8 cellular contexts compared by ENCODE assay signal in genomic region chr9:126615251-126615790, GRCh38. TPM values are rescaled to one million over a fixed set of nuclear protein-coding genes. Genes with fewer than 3 reads are reported as not detected.
DNase-seq lines count a peak whose midpoint lies in the region; ATAC-seq and TF ChIP-seq lines count a peak whose summit lies in the region.

No MANE protein-coding gene starts in this region.

- H3K4me3 Mint-ChIP-seq in activated CD4-positive, alpha-beta memory T cell treated with anti-CD3 and anti-CD28 coated beads for 36 hours: no peak overlapping the region
- H3K4me3 Mint-ChIP-seq in type B pancreatic cell: peak overlapping the region; percentile 85

- H3K27me3 Mint-ChIP-seq in activated CD4-positive, alpha-beta memory T cell treated with anti-CD3 and anti-CD28 coated beads for 36 hours: peaks cover 69% of the 10 kb centered on the region
- H3K27me3 Mint-ChIP-seq in type B pancreatic cell: peaks cover 79% of the 10 kb centered on the region

- peak; percentile 59 for DNase-seq in stimulated activated CD4-positive, alpha-beta T cell treated with anti-CD3 and anti-CD28 coated beads, Interleukin-15, amount 100 ng/mL, for 24 hours
- no peak for DNase-seq in stimulated activated CD4-positive, alpha-beta T cell treated with anti-CD3 and anti-CD28 coated beads, Interleukin-12 subunit alpha, Interleukin-12 subunit beta, amount 100 ng/mL, for 4 hours
- peak; percentile 44 for DNase-seq in activated CD4-positive, alpha-beta memory T cell treated with anti-CD3 and anti-CD28 coated beads for 36 hours
- no peak for DNase-seq in type B pancreatic cell (ENCODE audit: extremely low spot score, unreplicated experiment)
- no peak for DNase-seq in occipital lobe (lab: John Stamatoyannopoulos, UW)
- no peak for DNase-seq in SKM-1 treated with dmso at 0.1 percent for 144 hours (lab: John Stamatoyannopoulos, UW; ENCODE audit: unreplicated experiment)

- TF ChIP-seq CTCF in type B pancreatic cell (conservative IDR thresholded peaks at IDR 0.05): no peak

- H3K4me3 ChIP-seq in iPS-15b (ENCODE audit: low read depth, low read length): peak overlapping the region; percentile 49

- H3K9me3 Mint-ChIP-seq in activated CD4-positive, alpha-beta memory T cell treated with anti-CD3 and anti-CD28 coated beads for 36 hours: no peaks in the 10 kb centered on the region
- no peaks in the 10 kb centered on the region for H3K9me3 Mint-ChIP-seq in type B pancreatic cell

- H3K9me3 ChIP-seq in iPS-15b (ENCODE audit: control insufficient read depth, insufficient read depth, low read length): no peaks in the 10 kb centered on the region

- no peak for ATAC-seq in HG02798 (IDR thresholded peaks at IDR 0.05; ENCODE audit: poor library complexity, unreplicated experiment)

- H3K4me1 Mint-ChIP-seq in activated CD4-positive, alpha-beta memory T cell treated with anti-CD3 and anti-CD28 coated beads for 36 hours (ENCODE audit: low read depth): peaks cover 30% of the 10 kb centered on the region
- H3K4me1 Mint-ChIP-seq in type B pancreatic cell (ENCODE audit: unreplicated experiment): peaks cover 26% of the 10 kb centered on the region

- H3K4me1 ChIP-seq in iPS-15b (ENCODE audit: control insufficient read depth, insufficient read depth, low read length): peaks cover 11% of the 10 kb centered on the region

- H3K36me3 Mint-ChIP-seq in activated CD4-positive, alpha-beta memory T cell treated with anti-CD3 and anti-CD28 coated beads for 36 hours: no peaks in the 10 kb centered on the region
- peaks cover 8% of the 10 kb centered on the region for H3K36me3 Mint-ChIP-seq in type B pancreatic cell

- POLR2A ChIA-PET in activated CD4-positive, alpha-beta memory T cell treated with anti-CD3 and anti-CD28 coated beads for 36 hours (lab: Charles Lee): no interaction called here

- H3K27me3 ChIP-seq in iPS-15b (ENCODE audit: control insufficient read depth, insufficient read depth, low read length): peaks cover 87% of the 10 kb centered on the region

- no peak overlapping the region for H3K9ac ChIP-seq in iPS-15b (ENCODE audit: low read depth, low read length)

- CTCF ChIA-PET in activated CD4-positive, alpha-beta memory T cell treated with anti-CD3 and anti-CD28 coated beads for 36 hours (lab: Charles Lee): interaction anchor here (3.2 kb wide), 1 partner anchor 75 kb away, joined by 13 read pairs; no protein-coding TSS in a partner anchor

- intact Hi-C loops in activated CD4-positive, alpha-beta memory T cell treated with anti-CD3 and anti-CD28 coated beads for 36 hours (cut with micrococcal nuclease): loop anchor here (5.0 to 10.0 kb wide), 2 partner anchors 62 to 169 kb away; no protein-coding TSS in a partner anchor

- no peak overlapping the region for H3K27ac Mint-ChIP-seq in activated CD4-positive, alpha-beta memory T cell treated with anti-CD3 and anti-CD28 coated beads for 36 hours
- H3K27ac Mint-ChIP-seq in type B pancreatic cell: no peak overlapping the region

- no peaks in the 10 kb centered on the region for H3K36me3 ChIP-seq in iPS-15b (ENCODE audit: control insufficient read depth, insufficient read depth, low read length)

RNA-seq across cellular contexts. Expression of gene LMX1B, which starts 1.6 kb away (rescaled TPM):
- total RNA-seq in activated CD4-positive, alpha-beta memory T cell treated with anti-CD3 and anti-CD28 coated beads for 36 hours: not detected
- total RNA-seq in type B pancreatic cell (ENCODE audit: low replicate concordance) (13.6 and 33.6 TPM in 2 replicates), occipital lobe (not detected)

Comparison
In these comparisons a context has a peak if more than half of its experiments do, and no peak if none do; other contexts are left out.
1. DNase-seq: peak in stimulated activated CD4-positive, alpha-beta T cell treated with anti-CD3 and anti-CD28 coated beads, Interleukin-15, amount 100 ng/mL, for 24 hours (single experiment) and activated CD4-positive, alpha-beta memory T cell treated with anti-CD3 and anti-CD28 coated beads for 36 hours (single experiment); none in stimulated activated CD4-positive, alpha-beta T cell treated with anti-CD3 and anti-CD28 coated beads, Interleukin-12 subunit alpha, Interleukin-12 subunit beta, amount 100 ng/mL, for 4 hours (single experiment), type B pancreatic cell (single experiment), occipital lobe (single experiment) and SKM-1 treated with dmso at 0.1 percent for 144 hours (single experiment).
2. RNA of gene LMX1B, which starts 1.6 kb away (total RNA-seq): 13.6 to 33.6 TPM in type B pancreatic cell; not detected in activated CD4-positive, alpha-beta memory T cell treated with anti-CD3 and anti-CD28 coated beads for 36 hours and not detected in occipital lobe (single experiment); every median in the first group is over 10 times any median in the second.